ENCODE assay signal across 10 cellular contexts in the genomic region with DNA sequence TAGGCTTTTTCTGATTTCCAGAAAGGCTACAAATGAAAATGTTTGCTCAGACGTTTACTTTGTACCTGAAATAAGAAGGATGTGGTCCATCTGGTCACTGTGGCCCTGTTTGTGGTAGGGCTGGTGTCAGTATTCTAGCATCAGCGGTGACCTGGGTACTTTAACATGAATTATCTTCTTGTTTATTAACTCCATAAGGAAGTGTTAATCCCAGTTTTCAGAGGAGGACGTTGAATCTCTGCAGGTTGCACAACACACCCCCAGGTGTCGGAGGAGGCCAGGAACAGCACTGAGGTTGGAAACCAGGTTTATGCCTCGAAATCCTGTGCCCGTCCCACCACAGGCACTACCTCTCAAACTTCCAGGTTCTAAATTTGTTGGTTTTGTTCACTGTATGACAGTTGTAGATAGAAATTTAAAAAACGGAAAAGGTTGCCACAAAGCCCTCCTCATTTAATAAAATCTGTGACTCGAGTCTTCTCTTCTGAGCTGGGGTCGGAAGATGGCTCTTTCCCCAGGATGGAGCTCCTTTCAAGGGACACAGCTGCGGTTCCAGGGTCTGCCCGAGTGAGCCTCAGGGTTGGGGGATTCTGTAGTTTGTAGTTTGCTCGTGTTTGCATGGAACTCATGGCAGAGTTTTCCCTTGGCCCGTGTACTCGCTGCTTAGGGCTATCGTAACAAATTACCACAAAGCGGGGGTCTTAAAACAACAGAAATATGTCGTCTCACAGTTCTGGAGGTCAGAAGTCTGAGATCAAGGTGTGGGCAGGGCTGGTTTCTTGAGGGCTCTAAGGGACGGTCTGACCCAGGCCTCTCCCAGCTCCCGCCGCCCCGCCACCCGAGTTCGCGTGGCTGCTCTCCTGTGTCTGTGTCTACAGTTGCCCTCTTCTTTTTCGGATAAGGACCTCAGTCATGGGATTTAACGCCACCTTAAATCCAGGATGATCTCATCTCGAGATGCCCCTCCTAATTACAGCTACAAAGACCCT. TPM values are rescaled to one million over a fixed set of nuclear protein-coding genes. Genes with fewer than 3 reads are reported as not detected.
DNase-seq lines count a peak whose midpoint lies in the region; ATAC-seq and TF ChIP-seq lines count a peak whose summit lies in the region.
"Had no signal": no experiment of that assay in that cellular context is flagged by ENCODE, and none has a peak within 500 bp of the region (broad histone marks: within the 10 kb centered on the region; RNA-seq: fewer than 3 reads in every experiment).

No MANE protein-coding gene starts in this region.

- peak overlapping the region; percentile 84 for H3K27ac Mint-ChIP-seq in activated T-helper 17 cell treated with anti-CD3 and anti-CD28 coated beads, Interleukin-2, amount 50 U/mL, for 72 hours
- H3K27ac Mint-ChIP-seq in type B pancreatic cell, result no peak overlapping the region

- ATAC-seq in Right ventricle myocardium inferior (no peak), lung (ENCODE audit: insufficient read depth, low FRiP score) (peak; percentile 22), GM21576 (IDR thresholded peaks at IDR 0.05; ENCODE audit: unreplicated experiment) (no peak)
- no peak for ATAC-seq in activated T-helper 17 cell treated with anti-CD3 and anti-CD28 coated beads, Interleukin-2, amount 50 U/mL, for 72 hours (replicated peaks)

- intact Hi-C loops in cardiac septum (cut with DNase I), result no loop called here
- intact Hi-C loops in Right ventricle myocardium inferior (cut with DNase I), result no loop called here
- intact Hi-C loops in uterus (cut with DNase I; ENCODE audit: low total_unique reads), result no loop called here

- H3K36me3 ChIP-seq in lung (ENCODE audit: control insufficient read depth in 2 of 2, insufficient read depth in 2 of 2, low read length in 2 of 2) (no peaks in the 10 kb centered on the region), uterus (no peaks in the 10 kb centered on the region)

- no peaks in the 10 kb centered on the region for H3K27me3 ChIP-seq in lung (ENCODE audit: control insufficient read depth, insufficient read depth)
- no peaks in the 10 kb centered on the region for H3K27me3 ChIP-seq in uterus

- H3K4me1 ChIP-seq in lung (ENCODE audit: control insufficient read depth in 2 of 2, insufficient read depth in 2 of 2, low read length in 2 of 2) (peaks cover 0 to 4% of the 10 kb centered on the region in 2 donors), uterus (no peaks in the 10 kb centered on the region)

- H3K4me3 Mint-ChIP-seq in activated T-helper 17 cell treated with anti-CD3 and anti-CD28 coated beads, Interleukin-2, amount 50 U/mL, for 72 hours, result peak overlapping the region; percentile 89
- H3K4me3 Mint-ChIP-seq in type B pancreatic cell, result no peak overlapping the region

- H3K27ac ChIP-seq in lung (ENCODE audit: low read depth in 1 of 2, low read length in 1 of 2) (no peak overlapping the region), uterus (peak overlapping the region; percentile 31 to 57)

- DNase-seq in cardiac septum (ENCODE audit: low spot score) (peak; percentile 36), Right ventricle myocardium inferior (ENCODE audit: missing footprints) (no peak), lung (ENCODE audit: low spot score) (peak; percentile 26), uterus (peak in 1 of 2 donors; percentile 6), type B pancreatic cell (ENCODE audit: extremely low spot score, unreplicated experiment) (no peak), NCI-H2196 (lab: John Stamatoyannopoulos, UW; ENCODE audit: unreplicated experiment) (no peak)
- DNase-seq: midbrain; stimulated activated CD4-positive, alpha-beta T cell treated with anti-CD3 and anti-CD28 coated beads, Interleukin-2, amount 100 ng/mL, for 24 hours had no signal

- peaks cover under 1% of the 10 kb centered on the region for H3K27me3 Mint-ChIP-seq in activated T-helper 17 cell treated with anti-CD3 and anti-CD28 coated beads, Interleukin-2, amount 50 U/mL, for 72 hours
- peaks cover 23% of the 10 kb centered on the region for H3K27me3 Mint-ChIP-seq in type B pancreatic cell

- no peaks in the 10 kb centered on the region for H3K9me3 ChIP-seq in lung (ENCODE audit: control insufficient read depth in 2 of 2, insufficient read depth in 1 of 2, low read length in 1 of 2)
- no peaks in the 10 kb centered on the region for H3K9me3 ChIP-seq in uterus

- H3K4me3 ChIP-seq in lung (no peak overlapping the region), uterus (peak overlapping the region in 1 of 2 donors; percentile 10)

- peaks cover 23% of the 10 kb centered on the region for H3K4me1 Mint-ChIP-seq in activated T-helper 17 cell treated with anti-CD3 and anti-CD28 coated beads, Interleukin-2, amount 50 U/mL, for 72 hours
- H3K4me1 Mint-ChIP-seq in type B pancreatic cell (ENCODE audit: unreplicated experiment), result no peaks in the 10 kb centered on the region

- H3K9me3 Mint-ChIP-seq in activated T-helper 17 cell treated with anti-CD3 and anti-CD28 coated beads, Interleukin-2, amount 50 U/mL, for 72 hours, result no peaks in the 10 kb centered on the region
- H3K9me3 Mint-ChIP-seq in type B pancreatic cell, result no peaks in the 10 kb centered on the region

- TF ChIP-seq CTCF in lung (IDR thresholded peaks at IDR 0.05; ENCODE audit: control extremely low read depth, extremely low read depth) (no peak), uterus (IDR thresholded peaks at IDR 0.05) (no peak), type B pancreatic cell (conservative IDR thresholded peaks at IDR 0.05) (no peak)

- TF ChIP-seq POLR2A in uterus (IDR thresholded peaks at IDR 0.05), result no peak

- no peaks in the 10 kb centered on the region for H3K36me3 Mint-ChIP-seq in activated T-helper 17 cell treated with anti-CD3 and anti-CD28 coated beads, Interleukin-2, amount 50 U/mL, for 72 hours (ENCODE audit: low read depth)
- no peaks in the 10 kb centered on the region for H3K36me3 Mint-ChIP-seq in type B pancreatic cell

- 87% methylated on average over 27 of the region's 27 CpGs for WGBS in lung, 2 donors

RNA-seq across cellular contexts. Expression of gene LPCAT1, which starts 13.7 kb away (rescaled TPM):
- total RNA-seq in cardiac septum (14.7 TPM), Right ventricle myocardium inferior (13.4 TPM), lung (100 to 1,000 TPM; 320 to 565 TPM), uterus (10 to 100 TPM; 21.5 to 51.0 (median 40.0) TPM), type B pancreatic cell (ENCODE audit: low replicate concordance) (91.6 and 97.1 TPM in 2 replicates)
- total RNA-seq in activated T-helper 17 cell treated with anti-CD3 and anti-CD28 coated beads, Interleukin-2, amount 50 U/mL, for 72 hours, result 10 to 100 TPM; 38.5 to 62.7 TPM
- 100 to 1,000 TPM; 198 to 669 TPM for polyA plus RNA-seq in lung

Comparison
In these comparisons a context has a peak if more than half of its experiments do, and no peak if none do; other contexts are left out.
1. DNase-seq: peak in cardiac septum (single experiment) and lung (single experiment); none in Right ventricle myocardium inferior (single experiment), type B pancreatic cell (single experiment) and NCI-H2196 (single experiment).
2. H3K27ac ChIP-seq: peak in uterus (2 of 2); none in lung (0 of 2).